Comparison of ENCODE assay signal across 23 cellular contexts in genomic region chr14:94559638-94560290, GRCh38. TPM values are rescaled to one million over a fixed set of nuclear protein-coding genes. Genes with fewer than 3 reads are reported as not detected.
DNase-seq lines count a peak whose midpoint lies in the region; ATAC-seq and TF ChIP-seq lines count a peak whose summit lies in the region.
"Had no signal": no experiment of that assay in that cellular context is flagged by ENCODE, and none has a peak within 500 bp of the region (broad histone marks: within the 10 kb centered on the region; RNA-seq: fewer than 3 reads in every experiment).

No MANE protein-coding gene starts in this region.

- no peaks in the 10 kb centered on the region for H3K79me2 ChIP-seq in osteoblast (ENCODE audit: insufficient read depth, low read length)

- H3K4me2 ChIP-seq in osteoblast (ENCODE audit: insufficient read depth, low read length) = no peak overlapping the region
- H3K4me2 ChIP-seq: PC-9 had no signal

- TF ChIP-seq CTCF in left ventricle myocardium inferior (IDR thresholded peaks at IDR 0.05; ENCODE audit: borderline replicate concordance) (no peak), osteoblast (IDR thresholded peaks at IDR 0.05; ENCODE audit: extremely low read depth, low read depth, low read length) (no peak)

- H3K27ac ChIP-seq in left ventricle myocardium inferior (replicated peaks) (no peak overlapping the region), osteoblast (ENCODE audit: low read depth, low read length) (no peak overlapping the region)
- H3K27ac ChIP-seq: HL-60, PC-9 had no signal

- no peak for DNase-seq in Right ventricle myocardium superior
- DNase-seq in left ventricle myocardium inferior = no peak
- DNase-seq in left lobe of liver (ENCODE audit: low spot score) = peak; percentile 95
- peak; percentile 80 for DNase-seq in osteoblast (ENCODE audit: insufficient read length, low spot score, missing footprints)
- DNase-seq in H4 (ENCODE audit: low spot score) = no peak
- DNase-seq in activated CD4-positive, alpha-beta T cell treated with anti-CD3 and anti-CD28 coated beads for 4 hours = no peak
- DNase-seq: 8988T; CD8-positive, alpha-beta T cell; DND-41; KG1; NCI-H1105; NCI-H146; NCI-H2029; NCI-H226; NCI-H510A treated with DMSO at 0.1 percent for 48 hours; NCI-H748 treated with DMSO at 0.1 percent for 48 hours; PC-9; RPMI8226 had no signal

- H3K4me3 ChIP-seq in left ventricle myocardium inferior (no peak overlapping the region), osteoblast (ENCODE audit: insufficient read depth, low read length) (no peak overlapping the region)
- H3K4me3 ChIP-seq: HAP-1, PC-9 had no signal

- H3K9me3 ChIP-seq in left ventricle myocardium inferior (replicated peaks) = peaks cover 7% of the 10 kb centered on the region
- no peaks in the 10 kb centered on the region for H3K9me3 ChIP-seq in osteoblast (ENCODE audit: low read depth, low read length)
- H3K9me3 ChIP-seq: HAP-1 had no signal

- H4K20me1 ChIP-seq in osteoblast (ENCODE audit: insufficient read depth, low read length) = no peaks in the 10 kb centered on the region

- intact Hi-C loops in Right ventricle myocardium superior (cut with DNase I) = no loop called here
- intact Hi-C loops in left ventricle myocardium inferior (cut with micrococcal nuclease) = no loop called here

- H2AFZ ChIP-seq in osteoblast (ENCODE audit: low read length) = no peak overlapping the region
- H2AFZ ChIP-seq: PC-9 had no signal

- H3K27me3 ChIP-seq in left ventricle myocardium inferior (ENCODE audit: low read depth) (peaks cover 35% of the 10 kb centered on the region), osteoblast (ENCODE audit: insufficient read depth, low read length) (no peaks in the 10 kb centered on the region)

- H3K4me1 ChIP-seq in left ventricle myocardium inferior (no peaks in the 10 kb centered on the region), osteoblast (ENCODE audit: insufficient read depth, low read length) (no peaks in the 10 kb centered on the region)
- H3K4me1 ChIP-seq: HAP-1 had no signal

- ATAC-seq in Right ventricle myocardium superior (ENCODE audit: poor library complexity) = peak; percentile 55
- peak; percentile 75 for ATAC-seq in left lobe of liver
- ATAC-seq in HG02642 (IDR thresholded peaks at IDR 0.05; ENCODE audit: poor library complexity, unreplicated experiment) = no peak
- ATAC-seq: CD8-positive, alpha-beta T cell had no signal

- H3K36me3 ChIP-seq in left ventricle myocardium inferior = no peaks in the 10 kb centered on the region
- H3K36me3 ChIP-seq in osteoblast (ENCODE audit: insufficient read depth, low read length) = no peaks in the 10 kb centered on the region
- H3K36me3 ChIP-seq: HAP-1 had no signal

RNA-seq across cellular contexts. Expression of gene SERPINA4, which starts 1.5 kb away (rescaled TPM):
- total RNA-seq in Right ventricle myocardium superior (not detected), left ventricle myocardium inferior (not detected), left lobe of liver (186 TPM), osteoblast (not detected in 2 replicates)
- not detected in 2 replicates for total RNA-seq in H4 (2014; rRNA removed; shearing (Covaris generic))
- total RNA-seq: CD8-positive, alpha-beta T cell; G401; PC-9 had no signal

RNA-seq across cellular contexts. Expression of gene SERPINA5, which starts 21.5 kb away (rescaled TPM):
- 2.7 TPM for total RNA-seq in Right ventricle myocardium superior
- total RNA-seq in left ventricle myocardium inferior = 2.1 TPM
- 216 TPM for total RNA-seq in left lobe of liver
- 0.36 and 0.59 TPM in 2 replicates for total RNA-seq in osteoblast
- total RNA-seq in H4 (2014; rRNA removed; shearing (Covaris generic)) = 1.6 and 1.7 TPM in 2 replicates
- total RNA-seq: CD8-positive, alpha-beta T cell; G401; PC-9 had no signal

RNA-seq across cellular contexts. Expression of gene SERPINA12, which starts 50.5 kb away (rescaled TPM):
- total RNA-seq in Right ventricle myocardium superior (not detected), left ventricle myocardium inferior (not detected), left lobe of liver (0.35 TPM), osteoblast (not detected in 2 replicates)
- not detected in 2 replicates for total RNA-seq in H4 (2014; rRNA removed; shearing (Covaris generic))
- total RNA-seq: CD8-positive, alpha-beta T cell; G401; HT-29; PC-9 had no signal

RNA-seq across cellular contexts. Expression of gene SERPINA3, which starts 52.4 kb away (rescaled TPM):
- total RNA-seq in Right ventricle myocardium superior (55.2 TPM), left ventricle myocardium inferior (45.5 TPM), left lobe of liver (7,311 TPM), osteoblast (2.7 and 5.1 TPM in 2 replicates)
- total RNA-seq in H4 (2014; rRNA removed; shearing (Covaris generic)) = 0.35 and 0.56 TPM in 2 replicates
- total RNA-seq: CD8-positive, alpha-beta T cell; G401; PC-9 had no signal

Comparison
In these comparisons a context has a peak if more than half of its experiments do, and no peak if none do; other contexts are left out.
1. DNase-seq: peak in left lobe of liver (single experiment) and osteoblast (single experiment); none in Right ventricle myocardium superior (single experiment), left ventricle myocardium inferior (single experiment), H4 (single experiment) and activated CD4-positive, alpha-beta T cell treated with anti-CD3 and anti-CD28 coated beads for 4 hours (0 of 2).
2. RNA of gene SERPINA4, which starts 1.5 kb away (total RNA-seq): 186 TPM in left lobe of liver (single experiment); not detected in Right ventricle myocardium superior (single experiment), not detected in left ventricle myocardium inferior (single experiment), not detected in osteoblast and not detected in H4; every median in the first group is over 100 times any median in the second.
3. RNA of gene SERPINA5, which starts 21.5 kb away (total RNA-seq): 216 TPM in left lobe of liver (single experiment); 2.7 TPM in Right ventricle myocardium superior (single experiment), 2.1 TPM in left ventricle myocardium inferior (single experiment), 1.6 to 1.7 TPM in H4 and 0.36 to 0.59 TPM in osteoblast; every median in the first group is over 10 times any median in the second.